ENCODE assay signal across 27 cellular contexts in genomic region chr13:95743192-95743591, GRCh38.
"Had no signal": no experiment of that assay in that cellular context is flagged by ENCODE, and none has a peak within 500 bp of the region (broad histone marks: within the 10 kb centered on the region; RNA-seq: fewer than 3 reads in every experiment).

No MANE protein-coding gene starts in this region.

- H3K9ac ChIP-seq: neural progenitor cell had no signal

- ATAC-seq: left cardiac atrium; left lung; lower lobe of right lung; natural killer cell; sciatic nerve; stimulated activated effector memory CD8-positive, alpha-beta T cell treated with anti-CD3 and anti-CD28 coated beads, Interleukin-12 subunit alpha, Interleukin-12 subunit beta, amount 100 ng/mL, for 72 hours; upper lobe of right lung had no signal

- H3K4me3 ChIP-seq: heart right ventricle, hepatocyte, left lung, lower lobe of right lung, neural progenitor cell, ovary, right atrium auricular region, spleen, suprapubic skin, thoracic aorta, tibial artery, upper lobe of right lung had no signal

- FAIRE-seq: keratinocyte, urothelium cell line had no signal

- H2AFZ ChIP-seq: hepatocyte, neural progenitor cell had no signal

- H3K36me3 ChIP-seq: lower lobe of right lung, ovary, right atrium auricular region, suprapubic skin, thoracic aorta, tibial artery, upper lobe of right lung had no signal

- H3K4me2 ChIP-seq: hepatocyte, neural progenitor cell had no signal

- H3K27me3 ChIP-seq: heart right ventricle, hepatocyte, left lung, neural progenitor cell, ovary, right atrium auricular region, spleen, suprapubic skin, tibial artery, upper lobe of right lung had no signal

- H3K27ac ChIP-seq: heart right ventricle, hepatocyte, left lung, lower lobe of right lung, neural progenitor cell, ovary, right atrium auricular region, spleen, suprapubic skin, thoracic aorta, tibial artery, upper lobe of right lung had no signal

- DNase-seq: heart right ventricle; kidney glomerular epithelial cell; left cardiac atrium; left lung; lower lobe of right lung; mammary epithelial cell; mesenchymal stem cell; naive B cell; natural killer cell; nephron progenitor cell; ovary; small intestine; spleen; stimulated activated CD4-positive, alpha-beta T cell treated with anti-CD3 and anti-CD28 coated beads, Interleukin-4, amount 100 ng/mL, for 24 hours; stimulated activated naive CD4-positive, alpha-beta T cell; tibial artery; trophoblast cell; upper lobe of right lung had no signal

- H3K9me3 ChIP-seq: heart right ventricle, left lung, lower lobe of right lung, ovary, right atrium auricular region, suprapubic skin, thoracic aorta, tibial artery, upper lobe of right lung had no signal

- H3K4me1 ChIP-seq: suprapubic skin, tibial artery, upper lobe of right lung had no signal
